In the genomic region with DNA sequence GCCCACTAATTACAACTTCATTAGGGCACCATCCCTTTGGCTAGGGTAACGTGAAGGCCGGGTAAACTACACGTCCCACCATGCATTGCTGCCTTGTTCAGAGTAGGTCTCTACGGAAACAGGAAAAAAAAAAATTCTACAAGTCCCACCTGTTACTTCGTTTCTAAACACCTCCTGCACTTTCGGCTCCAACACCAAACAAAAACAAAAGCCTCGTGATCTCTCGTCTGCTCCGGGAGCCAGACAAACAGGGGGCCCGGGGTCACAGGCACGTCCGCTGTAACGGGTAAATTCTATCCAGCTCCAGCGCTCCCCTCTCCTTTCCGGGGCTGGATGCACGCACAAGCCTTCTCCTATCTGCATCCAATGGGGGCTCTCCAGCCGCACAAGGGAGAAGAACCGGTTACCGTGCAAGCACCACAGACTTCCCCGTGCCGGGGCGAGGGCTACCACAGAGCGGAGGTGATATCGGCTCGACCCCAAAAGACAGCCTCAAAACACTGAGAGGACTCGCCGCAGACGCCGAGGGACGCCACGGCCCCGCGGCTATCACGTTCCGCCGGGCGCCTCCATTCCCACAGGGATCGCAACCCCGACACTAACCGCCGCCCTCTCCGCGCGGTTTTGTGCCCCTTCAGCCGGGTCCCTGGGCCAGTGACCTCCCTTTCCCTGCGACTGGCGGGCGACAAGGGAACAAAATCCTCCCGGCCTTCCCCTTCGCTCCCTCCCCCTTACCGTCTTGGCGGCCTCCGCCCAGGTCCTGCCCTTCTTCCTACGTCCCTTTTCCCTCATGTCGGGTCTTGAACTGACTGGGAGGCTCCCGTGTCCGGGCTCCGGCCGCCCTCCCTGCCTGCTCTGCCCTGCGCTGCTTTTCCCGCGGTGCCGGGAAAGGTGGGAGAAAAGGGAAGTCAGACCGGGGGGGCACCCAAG, we compare ENCODE assay signal across 8 cellular contexts. TPM values are rescaled to one million over a fixed set of nuclear protein-coding genes. Genes with fewer than 3 reads are reported as not detected.
DNase-seq lines count a peak whose midpoint lies in the region; ATAC-seq, FAIRE-seq and TF ChIP-seq lines count a peak whose summit lies in the region.

No MANE protein-coding gene starts in this region.

- no peaks in the 10 kb centered on the region for H3K27me3 Mint-ChIP-seq in activated CD4-positive, alpha-beta T cell treated with anti-CD3 and anti-CD28 coated beads for 36 hours

- peaks cover 9% of the 10 kb centered on the region for H3K36me3 Mint-ChIP-seq in activated CD4-positive, alpha-beta T cell treated with anti-CD3 and anti-CD28 coated beads for 36 hours (ENCODE audit: low read depth)

- POLR2A ChIA-PET in activated CD4-positive, alpha-beta T cell treated with anti-CD3 and anti-CD28 coated beads for 36 hours (lab: Charles Lee): interaction anchor here (0.6 to 1.3 kb wide), 8 partner anchors 11 to 836 kb away, joined by 3 to 7 read pairs (median 4); a partner anchor contains a TSS

- peak overlapping the region; percentile 91 for H3K4me3 Mint-ChIP-seq in activated CD4-positive, alpha-beta T cell treated with anti-CD3 and anti-CD28 coated beads for 36 hours

- DNase-seq in NCI-H226 (peak; percentile 49), choroid plexus epithelial cell (ENCODE audit: low read depth) (peak; percentile 66), left colon (peak; percentile 60 to 63)
- peak; percentile 73 for DNase-seq in activated CD4-positive, alpha-beta T cell treated with anti-CD3 and anti-CD28 coated beads for 36 hours
- peak; percentile 46 to 55 for DNase-seq in stimulated activated CD4-positive, alpha-beta T cell treated with anti-CD3 and anti-CD28 coated beads, Interleukin-2, amount 100 ng/mL, for 24 hours

- FAIRE-seq in A204.1 (lab: Jason Lieb, UNC): peak; percentile 30

- intact Hi-C loops in activated CD4-positive, alpha-beta T cell treated with anti-CD3 and anti-CD28 coated beads for 36 hours (cut with DNase I, micrococcal nuclease): loop anchor here (1.0 to 10.0 kb wide), 16 partner anchors 25 to 1800 kb away; a partner anchor contains a TSS
- intact Hi-C loops in left colon (cut with DNase I, micrococcal nuclease): no loop called here

- H3K9me3 Mint-ChIP-seq in activated CD4-positive, alpha-beta T cell treated with anti-CD3 and anti-CD28 coated beads for 36 hours (ENCODE audit: low read depth): no peaks in the 10 kb centered on the region

- no peak for TF ChIP-seq CTCF in choroid plexus epithelial cell (conservative IDR thresholded peaks at IDR 0.05; ENCODE audit: low read depth, low read length)

- ATAC-seq in GM18858 (IDR thresholded peaks at IDR 0.05; ENCODE audit: unreplicated experiment): peak; percentile 45
- peak; percentile 46 for ATAC-seq in HG03108 (IDR thresholded peaks at IDR 0.05; ENCODE audit: unreplicated experiment)
- peak; percentile 52 for ATAC-seq in activated CD4-positive, alpha-beta T cell treated with anti-CD3 and anti-CD28 coated beads for 36 hours
- ATAC-seq in left colon: peak; percentile 55

- H3K4me1 Mint-ChIP-seq in activated CD4-positive, alpha-beta T cell treated with anti-CD3 and anti-CD28 coated beads for 36 hours: peaks cover 45% of the 10 kb centered on the region

- CTCF ChIA-PET in activated CD4-positive, alpha-beta T cell treated with anti-CD3 and anti-CD28 coated beads for 36 hours (lab: Charles Lee): interaction anchor here (0.6 to 1.9 kb wide), 4 partner anchors 10 to 577 kb away, joined by 3 to 11 read pairs (median 4); no protein-coding TSS in a partner anchor

- H3K27ac Mint-ChIP-seq in activated CD4-positive, alpha-beta T cell treated with anti-CD3 and anti-CD28 coated beads for 36 hours: peak overlapping the region; percentile 95

- peak overlapping the region; percentile 98 for H3K4me3 ChIP-seq in choroid plexus epithelial cell (ENCODE audit: low read depth, low read length)

RNA-seq across cellular contexts. Expression of a gene that starts 0.6 kb away (rescaled TPM):
- total RNA-seq in activated CD4-positive, alpha-beta T cell treated with anti-CD3 and anti-CD28 coated beads for 36 hours: 10 to 100 TPM; 36.8 to 46.4 TPM
- 10 to 100 TPM; 30.7 to 33.8 TPM for total RNA-seq in left colon

Comparison
In these comparisons a context has a peak if more than half of its experiments do, and no peak if none do; other contexts are left out.
1. Peak in every context shown above with its lines: DNase-seq, ATAC-seq and H3K4me3 ChIP-seq.
2. intact Hi-C loops: an anchor here in activated CD4-positive, alpha-beta T cell treated with anti-CD3 and anti-CD28 coated beads for 36 hours (1.0 to 10.0 kb wide); none called in left colon.